In genomic region chr17:14091367-14091766, GRCh38 we compare ENCODE assay signal across 20 cellular contexts. TPM values are rescaled to one million over a fixed set of nuclear protein-coding genes. Genes with fewer than 3 reads are reported as not detected.
DNase-seq lines count a peak whose midpoint lies in the region; ATAC-seq and TF ChIP-seq lines count a peak whose summit lies in the region.
"Had no signal": no experiment of that assay in that cellular context is flagged by ENCODE, and none has a peak within 500 bp of the region (broad histone marks: within the 10 kb centered on the region; RNA-seq: fewer than 3 reads in every experiment).

No MANE protein-coding gene starts in this region.

- no peaks in the 10 kb centered on the region for H3K9me3 Mint-ChIP-seq in glutamatergic neuron (ENCODE audit: unreplicated experiment)
- H3K9me3 Mint-ChIP-seq: CD8-positive, alpha-beta memory T cell had no signal

- H3K4me3 Mint-ChIP-seq in glutamatergic neuron (ENCODE audit: unreplicated experiment) = no peak overlapping the region
- H3K4me3 Mint-ChIP-seq: CD8-positive, alpha-beta memory T cell had no signal

- no peaks in the 10 kb centered on the region for H3K36me3 ChIP-seq in MM.1S (replicated peaks; ENCODE audit: insufficient read depth, low read length)
- no peaks in the 10 kb centered on the region for H3K36me3 ChIP-seq in parathyroid adenoma (ENCODE audit: control insufficient read depth, insufficient read depth, low read length)

- H3K27ac ChIP-seq in MM.1S (ENCODE audit: low read length) (no peak overlapping the region), parathyroid adenoma (no peak overlapping the region)
- H3K27ac ChIP-seq: BLaER1, SK-N-MC had no signal

- H3K27me3 ChIP-seq in MM.1S (replicated peaks; ENCODE audit: insufficient read depth, low read length) = no peaks in the 10 kb centered on the region
- H3K27me3 ChIP-seq in parathyroid adenoma (ENCODE audit: control insufficient read depth, insufficient read depth, low read length) = no peaks in the 10 kb centered on the region
- H3K27me3 ChIP-seq: BLaER1 had no signal

- H3F3A ChIP-seq in MM.1S (ENCODE audit: insufficient read depth, low read length) = no peaks in the 10 kb centered on the region

- H3K79me2 ChIP-seq in MM.1S (ENCODE audit: low read length) (peaks cover 86% of the 10 kb centered on the region), parathyroid adenoma (peaks cover 22% of the 10 kb centered on the region)

- intact Hi-C loops in sciatic nerve (cut with DNase I) = no loop called here

- H3K9ac ChIP-seq in MM.1S (ENCODE audit: low read length) (no peak overlapping the region), parathyroid adenoma (no peak overlapping the region)
- H3K9ac ChIP-seq: BLaER1 had no signal

- H3K4me3 ChIP-seq in MM.1S (ENCODE audit: low read length) = no peak overlapping the region
- no peak overlapping the region for H3K4me3 ChIP-seq in choroid plexus epithelial cell (ENCODE audit: low read depth, low read length)
- H3K4me3 ChIP-seq in parathyroid adenoma (ENCODE audit: low read depth, low read length) = no peak overlapping the region
- H3K4me3 ChIP-seq: BLaER1, SK-N-MC had no signal

- H4K20me1 ChIP-seq in MM.1S (ENCODE audit: insufficient read depth, low read length) = no peaks in the 10 kb centered on the region

- H3K9me2 ChIP-seq in MM.1S (replicated peaks; ENCODE audit: insufficient read depth, low read length) = no peaks in the 10 kb centered on the region

- no peaks in the 10 kb centered on the region for H3K27me3 Mint-ChIP-seq in glutamatergic neuron (ENCODE audit: unreplicated experiment)
- H3K27me3 Mint-ChIP-seq: CD8-positive, alpha-beta memory T cell had no signal

- H3K4me2 ChIP-seq in MM.1S (ENCODE audit: low read depth, low read length) (peak overlapping the region; percentile 4; the same call in 1 of the 2 replicates), parathyroid adenoma (ENCODE audit: low read length) (peak overlapping the region; percentile 18)
- H3K4me2 ChIP-seq: BLaER1 had no signal

- H3K27ac Mint-ChIP-seq in glutamatergic neuron (ENCODE audit: unreplicated experiment) = no peak overlapping the region
- H3K27ac Mint-ChIP-seq: CD8-positive, alpha-beta memory T cell had no signal

- peaks cover 9% of the 10 kb centered on the region for H3K4me1 Mint-ChIP-seq in glutamatergic neuron (ENCODE audit: low read depth, unreplicated experiment)

- TF ChIP-seq CTCF in MM.1S (IDR thresholded peaks at IDR 0.05; ENCODE audit: low read length) = no peak
- no peak for TF ChIP-seq CTCF in choroid plexus epithelial cell (conservative IDR thresholded peaks at IDR 0.05; ENCODE audit: low read depth, low read length)
- no peak for TF ChIP-seq CTCF in parathyroid adenoma (IDR thresholded peaks at IDR 0.05)
- TF ChIP-seq CTCF in glutamatergic neuron (IDR thresholded peaks at IDR 0.05; ENCODE audit: partially characterized antibody, unreplicated experiment) = no peak

- H3K9me3 ChIP-seq in MM.1S (replicated peaks; ENCODE audit: insufficient read depth, low read length) (no peaks in the 10 kb centered on the region), parathyroid adenoma (ENCODE audit: control insufficient read depth, low read length) (no peaks in the 10 kb centered on the region)
- H3K9me3 ChIP-seq: BLaER1 had no signal

- no peak for ATAC-seq in sciatic nerve
- ATAC-seq: Panc1, Right ventricle myocardium inferior had no signal

- no peaks in the 10 kb centered on the region for H3K36me3 Mint-ChIP-seq in glutamatergic neuron (ENCODE audit: unreplicated experiment)

- DNase-seq in EL = peak; percentile 78
- DNase-seq in MM.1S = no peak
- peak; percentile 12 for DNase-seq in choroid plexus epithelial cell (ENCODE audit: low read depth)
- no peak for DNase-seq in ureter (ENCODE audit: low spot score)
- no peak for DNase-seq in nucleus accumbens (lab: John Stamatoyannopoulos, UW)
- no peak for DNase-seq in glutamatergic neuron
- DNase-seq in sciatic nerve (ENCODE audit: low spot score) = no peak
- DNase-seq: CD8-positive, alpha-beta memory T cell; DMS79 treated with DMSO at 0.1 percent for 48 hours; GF-D8; Karpas-422; NCI-H1105; NCI-H1694; NCI-H510A treated with DMSO at 0.1 percent for 48 hours; NCI-H82 had no signal

- H3K4me1 ChIP-seq in MM.1S (ENCODE audit: low read length) (peaks cover 11% of the 10 kb centered on the region; the same call in 1 of the 2 replicates), parathyroid adenoma (peaks cover 3% of the 10 kb centered on the region)

- no peak overlapping the region for H2AFZ ChIP-seq in MM.1S (ENCODE audit: low read length)
- H2AFZ ChIP-seq in parathyroid adenoma = no peak overlapping the region

RNA-seq across cellular contexts. Expression of gene COX10, which starts 22.1 kb away (rescaled TPM):
- total RNA-seq in ureter (24.9 TPM), glutamatergic neuron (ENCODE audit: unreplicated experiment) (18.7 TPM), sciatic nerve (8.7 TPM)

Comparison
In these comparisons a context has a peak if more than half of its experiments do, and no peak if none do; other contexts are left out.
1. DNase-seq: peak in EL (single experiment) and choroid plexus epithelial cell (single experiment); none in MM.1S (single experiment), ureter (single experiment), nucleus accumbens (0 of 56), glutamatergic neuron (single experiment) and sciatic nerve (single experiment).